8 cellular contexts compared by ENCODE assay signal in genomic region chr16:18759598-18760520, GRCh38. TPM values are rescaled to one million over a fixed set of nuclear protein-coding genes. Genes with fewer than 3 reads are reported as not detected.
DNase-seq lines count a peak whose midpoint lies in the region; ATAC-seq and TF ChIP-seq lines count a peak whose summit lies in the region.
"Not testable (repeated sequence)": the region's sequence is repeated elsewhere in the genome, so short reads cannot be mapped to it uniquely, and the experiment has no call there.

No MANE protein-coding gene starts in this region.

- H3K36me3 ChIP-seq in HCT116 (ENCODE audit: control insufficient read depth in 1 of 2, insufficient read depth in 2 of 2, low read length in 2 of 2); suprapubic skin: not testable (repeated sequence)

- not testable (repeated sequence) for H3K9me2 ChIP-seq in HCT116 (ENCODE audit: insufficient read depth)

- not testable (repeated sequence) for H3K4me2 ChIP-seq in HCT116 (ENCODE audit: low read length)

- TF ChIP-seq CTCF in HCT116 (IDR thresholded peaks at IDR 0.05 in 2 of 3, conservative IDR thresholded peaks at IDR 0.05 in 1 of 3; ENCODE audit: borderline replicate concordance in 1 of 3, insufficient read depth in 1 of 3, low read depth in 2 of 3, low read length in 2 of 3) (peak; percentile 20 to 56 (median 47); a peak in 5 of 6 replicates), fibroblast of villous mesenchyme (IDR thresholded peaks at IDR 0.05; ENCODE audit: insufficient read depth, low read depth, low read length) (peak; percentile 57), nephron progenitor cell (IDR thresholded peaks at IDR 0.05) (peak; percentile 52), suprapubic skin (IDR thresholded peaks at IDR 0.05) (peak; percentile 32 to 64)

- H3K4me3 Mint-ChIP-seq in activated naive CD4-positive, alpha-beta T cell treated with anti-CD3 and anti-CD28 coated beads, Interleukin-2, amount 10 ng/mL, durations not matched to agents 7 days and 5 days; nephron progenitor cell: not testable (repeated sequence)

- CTCF ChIA-PET in HCT116 (lab: Charles Lee) = not testable (repeated sequence)
- CTCF ChIA-PET in activated naive CD4-positive, alpha-beta T cell treated with anti-CD3 and anti-CD28 coated beads, Interleukin-2, amount 10 ng/mL, durations not matched to agents 7 days and 5 days (lab: Charles Lee) = interaction anchor here (0.9 kb wide), 1 partner anchor 838 kb away, joined by 3 read pairs; no protein-coding TSS in a partner anchor

- not testable (repeated sequence) for H3K9ac ChIP-seq in HCT116 (ENCODE audit: low read length)

- not testable (repeated sequence) for TF ChIP-seq POLR2A in HCT116 (IDR thresholded peaks at IDR 0.05; ENCODE audit: borderline replicate concordance, extremely low read depth, insufficient read depth, insufficient read length); suprapubic skin (IDR thresholded peaks at IDR 0.05)

- not testable (repeated sequence) for H3K27ac ChIP-seq in HCT116 (ENCODE audit: low read depth, low read length); suprapubic skin

- not testable (repeated sequence) for H2AFZ ChIP-seq in HCT116 (ENCODE audit: low read depth, low read length, poor library complexity, severe bottlenecking)

- H3K4me1 ChIP-seq in HCT116 (ENCODE audit: control insufficient read depth in 1 of 2, insufficient read depth in 2 of 2, low read length in 2 of 2); suprapubic skin: not testable (repeated sequence)

- WGBS in suprapubic skin = 27% methylated on average over 18 of the region's 21 CpGs

- not testable (repeated sequence) for H3K27me3 Mint-ChIP-seq in activated naive CD4-positive, alpha-beta T cell treated with anti-CD3 and anti-CD28 coated beads, Interleukin-2, amount 10 ng/mL, durations not matched to agents 7 days and 5 days; nephron progenitor cell (ENCODE audit: low read depth, poor library complexity)

- RAD21 ChIA-PET in HCT116 (lab: Charles Lee; ENCODE audit: low non-redundant PET in 1 of 2, low total read pairs in 2 of 2, uncharacterized antibody in 2 of 2, unreplicated experiment in 2 of 2) = not testable (repeated sequence)

- not testable (repeated sequence) for H3K9me3 Mint-ChIP-seq in activated naive CD4-positive, alpha-beta T cell treated with anti-CD3 and anti-CD28 coated beads, Interleukin-2, amount 10 ng/mL, durations not matched to agents 7 days and 5 days; nephron progenitor cell

- TF ChIP-seq RAD21 in HCT116 (IDR thresholded peaks at IDR 0.05; ENCODE audit: low read depth) = peak; percentile 65

- not testable (repeated sequence) for H3K4me3 ChIP-seq in HCT116 (replicated peaks in 1 of 2; ENCODE audit: low read depth in 1 of 2, low read length in 2 of 2); fibroblast of villous mesenchyme (ENCODE audit: low read depth, low read length); suprapubic skin

- intact Hi-C loops in HCT116 (cut with micrococcal nuclease) = not testable (repeated sequence)

- H3K79me2 ChIP-seq in HCT116 (ENCODE audit: insufficient read depth, low read length) = not testable (repeated sequence)

- not testable (repeated sequence) for H3K36me3 Mint-ChIP-seq in activated naive CD4-positive, alpha-beta T cell treated with anti-CD3 and anti-CD28 coated beads, Interleukin-2, amount 10 ng/mL, durations not matched to agents 7 days and 5 days; nephron progenitor cell (ENCODE audit: low read depth)

- TF ChIP-seq EP300 in suprapubic skin (IDR thresholded peaks at IDR 0.05) = not testable (repeated sequence)

- DNase-seq in GM04504 (ENCODE audit: low read depth) = peak; percentile 1
- DNase-seq in HCT116 (ENCODE audit: low read depth, low spot score); fibroblast of villous mesenchyme (ENCODE audit: low read depth); suprapubic skin (ENCODE audit: low spot score in 2 of 2): not testable (repeated sequence)
- DNase-seq in NCI-H1436 (lab: John Stamatoyannopoulos, UW) = peak; percentile 38
- peak in 4 of 5 experiments; percentile 25 to 43 (median 38) for DNase-seq in T-helper 2 cell
- DNase-seq in activated naive CD4-positive, alpha-beta T cell treated with anti-CD3 and anti-CD28 coated beads, Interleukin-2, amount 10 ng/mL, durations not matched to agents 7 days and 5 days = peak; percentile 67
- DNase-seq in nephron progenitor cell = peak; percentile 45

- H3K4me1 Mint-ChIP-seq in activated naive CD4-positive, alpha-beta T cell treated with anti-CD3 and anti-CD28 coated beads, Interleukin-2, amount 10 ng/mL, durations not matched to agents 7 days and 5 days = peaks cover 31% of the 10 kb centered on the region
- not testable (repeated sequence) for H3K4me1 Mint-ChIP-seq in nephron progenitor cell

- POLR2A ChIA-PET in HCT116 (lab: Charles Lee) = not testable (repeated sequence)

- not testable (repeated sequence) for H3K9me3 ChIP-seq in HCT116 (ENCODE audit: control insufficient read depth in 1 of 2, insufficient read depth in 1 of 2, low read depth in 1 of 2, low read length in 2 of 2); suprapubic skin

- H3K27me3 ChIP-seq in HCT116 (ENCODE audit: insufficient read depth, low read length); suprapubic skin: not testable (repeated sequence)

- not testable (repeated sequence) for BruUV-seq in HCT116 (replicated peaks; lab: Mats Ljungman, UMichigan)

- ATAC-seq in HCT116 = peak; percentile 96

- not testable (repeated sequence) for H3K27ac Mint-ChIP-seq in activated naive CD4-positive, alpha-beta T cell treated with anti-CD3 and anti-CD28 coated beads, Interleukin-2, amount 10 ng/mL, durations not matched to agents 7 days and 5 days; nephron progenitor cell

- H4K20me1 ChIP-seq in HCT116 (ENCODE audit: insufficient read depth) = not testable (repeated sequence)

RNA-seq across cellular contexts. Expression of gene RPS15A, which starts 30.3 kb away (rescaled TPM):
- total RNA-seq in HCT116 (2021; ENCODE audit: unreplicated experiment) (1,686 TPM), fibroblast of villous mesenchyme (871 and 1,016 TPM in 2 replicates), suprapubic skin (1,000 to 10,000 TPM in 3 of 4 donors, 100 to 1,000 TPM in 1; 871 to 2,360 (median 1,711) TPM)
- 3,887 and 4,239 TPM in 2 replicates for polyA plus RNA-seq in HCT116 (2012)

RNA-seq across cellular contexts. Expression of gene ARL6IP1, which starts 41.5 kb away (rescaled TPM):
- 197 TPM for total RNA-seq in HCT116 (2021; ENCODE audit: unreplicated experiment)
- 203 and 269 TPM in 2 replicates for polyA plus RNA-seq in HCT116 (2012)
- total RNA-seq in fibroblast of villous mesenchyme = 161 and 369 TPM in 2 replicates
- 100 to 1,000 TPM in 3 of 4 donors, 10 to 100 TPM in 1; 94.1 to 165 (median 124) TPM for total RNA-seq in suprapubic skin
